13 cellular contexts compared by ENCODE assay signal in genomic region chr10:71339796-71340589, GRCh38. TPM values are rescaled to one million over a fixed set of nuclear protein-coding genes. Genes with fewer than 3 reads are reported as not detected.
A peak's percentile ranks its signal among the peaks of the same experiment; 100 is the strongest.
DNase-seq lines count a peak whose midpoint lies in the region; ATAC-seq and TF ChIP-seq lines count a peak whose summit lies in the region.
"Had no signal": no experiment of that assay in that cellular context is flagged by ENCODE, and none has a peak within 500 bp of the region (broad histone marks: within the 10 kb centered on the region; RNA-seq: fewer than 3 reads in every experiment).

No MANE protein-coding gene starts in this region.

- peaks cover 70% of the 10 kb centered on the region for H3F3A ChIP-seq in PC-9 (ENCODE audit: insufficient read depth, low read depth)

- no peaks in the 10 kb centered on the region for H3K9me3 ChIP-seq in HCT116 (ENCODE audit: control insufficient read depth in 1 of 2, insufficient read depth in 1 of 2, low read depth in 1 of 2, low read length in 2 of 2)
- no peaks in the 10 kb centered on the region; the same call in 1 of the 2 replicates for H3K9me3 ChIP-seq in PC-9 (ENCODE audit: insufficient read depth, low read depth)
- no peaks in the 10 kb centered on the region for H3K9me3 ChIP-seq in stomach

- H3K79me2 ChIP-seq in HCT116 (ENCODE audit: insufficient read depth, low read length) (no peaks in the 10 kb centered on the region), PC-9 (ENCODE audit: low read depth) (peaks cover 19% of the 10 kb centered on the region)

- no peak overlapping the region for H3K4me3 Mint-ChIP-seq in T-cell
- H3K4me3 Mint-ChIP-seq: natural killer cell had no signal

- no peaks in the 10 kb centered on the region for H4K20me1 ChIP-seq in HCT116 (ENCODE audit: insufficient read depth)
- no peaks in the 10 kb centered on the region for H4K20me1 ChIP-seq in PC-9 (ENCODE audit: insufficient read depth)

- DNase-seq in HCT116 (ENCODE audit: low read depth, low spot score): peak; percentile 33
- DNase-seq in PC-9: peak; percentile 97 to 100
- DNase-seq in stomach: peak; percentile 70
- DNase-seq in posterior vena cava (ENCODE audit: low spot score): no peak
- DNase-seq in putamen (ENCODE audit: low spot score): no peak
- no peak for DNase-seq in T-cell
- DNase-seq: CD4-positive, CD25-positive, alpha-beta regulatory T cell; natural killer cell; NCI-H345; substantia nigra; T-helper 9 cell had no signal

- intact Hi-C loops in HCT116 (cut with micrococcal nuclease): no loop called here
- intact Hi-C loops in PC-9 (cut with micrococcal nuclease; ENCODE audit: unreplicated experiment): loop anchor here (1.0 to 5.0 kb wide), 4 partner anchors 9 to 532 kb away; no protein-coding TSS in a partner anchor
- intact Hi-C loops in stomach (cut with DNase I; ENCODE audit: low total_unique reads): no loop called here
- intact Hi-C loops in posterior vena cava (cut with DNase I): loop anchor here in 1 of 2 donors (10.0 kb wide), 1 partner anchor 235 kb away; no protein-coding TSS in a partner anchor

- CTCF ChIA-PET in HCT116 (lab: Charles Lee): interaction anchor here (1.5 kb wide), 1 partner anchor 29 kb away, joined by 4 read pairs; no protein-coding TSS in a partner anchor
- CTCF ChIA-PET in PC-9 (lab: Charles Lee): interaction anchor here (0.6 to 2.4 kb wide), 4 partner anchors 20 to 367 kb away, joined by 4 to 9 read pairs (median 4); partner anchors contain the start of gene SLC29A3
- CTCF ChIA-PET in T-cell (lab: Charles Lee): no interaction called here

- peak overlapping the region in 1 of 2 experiments; percentile 40; a peak in 2 of 4 replicates for H3K4me3 ChIP-seq in HCT116 (replicated peaks in 1 of 2; ENCODE audit: low read depth in 1 of 2, low read length in 2 of 2)
- H3K4me3 ChIP-seq in PC-9: no peak overlapping the region
- no peak overlapping the region for H3K4me3 ChIP-seq in stomach

- peak overlapping the region; percentile 77 for H3K4me2 ChIP-seq in HCT116 (ENCODE audit: low read length)
- peak overlapping the region; percentile 68 for H3K4me2 ChIP-seq in PC-9

- POLR2A ChIA-PET in HCT116 (lab: Charles Lee): no interaction called here
- POLR2A ChIA-PET in PC-9 (lab: Charles Lee; ENCODE audit: unreplicated experiment): interaction anchor here (0.6 to 1.0 kb wide), 10 partner anchors 9 to 1022 kb away, joined by 3 to 16 read pairs (median 4); partner anchors contain the start of gene SLC29A3
- POLR2A ChIA-PET in T-cell (lab: Charles Lee): interaction anchor here in 1 of 2 donors (0.6 kb wide), 1 partner anchor 41 kb away, joined by 3 read pairs; no protein-coding TSS in a partner anchor

- TF ChIP-seq POLR2A in HCT116 (IDR thresholded peaks at IDR 0.05; ENCODE audit: borderline replicate concordance, extremely low read depth, insufficient read depth, insufficient read length): no peak
- TF ChIP-seq POLR2A in stomach (IDR thresholded peaks at IDR 0.05): no peak

- no peaks in the 10 kb centered on the region for H3K9me3 Mint-ChIP-seq in T-cell
- H3K9me3 Mint-ChIP-seq: activated T-helper 2 cell treated with anti-CD3 and anti-CD28 coated beads, Interferon-gamma antibody, Interleukin-2, Interleukin-4, amounts not matched to agents 10 μg/mL and 5 μg/mL and 100 μg/mL, durations not matched to agents 14 hours and 24 hours and 36 hours; CD4-positive, CD25-positive, alpha-beta regulatory T cell; natural killer cell had no signal

- no TSS peak for BruUV-seq in HCT116 (replicated peaks; lab: Mats Ljungman, UMichigan)
- BruUV-seq in PC-9 (replicated peaks; lab: Mats Ljungman, UMichigan): no TSS peak

- TF ChIP-seq RAD21 in HCT116 (IDR thresholded peaks at IDR 0.05; ENCODE audit: low read depth): no peak

- H3K36me3 Mint-ChIP-seq in T-cell: peaks cover 25% of the 10 kb centered on the region
- H3K36me3 Mint-ChIP-seq: natural killer cell had no signal

- H2AFZ ChIP-seq in HCT116 (ENCODE audit: low read depth, low read length, poor library complexity, severe bottlenecking): no peak overlapping the region
- H2AFZ ChIP-seq in PC-9: no peak overlapping the region

- H3K4me1 ChIP-seq in HCT116 (ENCODE audit: control insufficient read depth in 1 of 2, insufficient read depth in 2 of 2, low read length in 2 of 2): peaks cover 22 to 32% of the 10 kb centered on the region in 2 experiments
- H3K4me1 ChIP-seq in PC-9 (replicated peaks; ENCODE audit: insufficient read depth): peaks cover 97% of the 10 kb centered on the region
- peaks cover 25 to 86% (median 43%) of the 10 kb centered on the region in 4 donors for H3K4me1 ChIP-seq in stomach

- H3K9me2 ChIP-seq in HCT116 (ENCODE audit: insufficient read depth) (no peaks in the 10 kb centered on the region), PC-9 (ENCODE audit: insufficient read depth) (no peaks in the 10 kb centered on the region)

- no peaks in the 10 kb centered on the region for H3K27me3 ChIP-seq in HCT116 (ENCODE audit: insufficient read depth, low read length)
- H3K27me3 ChIP-seq in PC-9 (ENCODE audit: insufficient read depth, low read depth): no peaks in the 10 kb centered on the region
- no peaks in the 10 kb centered on the region for H3K27me3 ChIP-seq in stomach

- 63 to 79% (median 73%) methylated on average over 10 of the region's 10 CpGs for WGBS in stomach, 5 donors

- TF ChIP-seq CTCF in HCT116 (IDR thresholded peaks at IDR 0.05 in 2 of 3, conservative IDR thresholded peaks at IDR 0.05 in 1 of 3; ENCODE audit: borderline replicate concordance in 1 of 3, insufficient read depth in 1 of 3, low read depth in 2 of 3, low read length in 2 of 3) (no peak), PC-9 (conservative IDR thresholded peaks at IDR 0.05) (no peak), stomach (IDR thresholded peaks at IDR 0.05) (no peak)

- H3K36me3 ChIP-seq in HCT116 (ENCODE audit: control insufficient read depth in 1 of 2, insufficient read depth in 2 of 2, low read length in 2 of 2): no peaks in the 10 kb centered on the region
- no peaks in the 10 kb centered on the region for H3K36me3 ChIP-seq in PC-9 (ENCODE audit: low read depth)
- peaks cover 0 to 41% (median 26%) of the 10 kb centered on the region in 4 donors for H3K36me3 ChIP-seq in stomach

- ATAC-seq in HCT116 (peak; percentile 87), esophagus mucosa (peak; percentile 73), T-cell (replicated peaks in 1 of 4) (no peak)
- ATAC-seq: natural killer cell had no signal

- peak overlapping the region; percentile 51 for H3K27ac ChIP-seq in HCT116 (ENCODE audit: low read depth, low read length)
- H3K27ac ChIP-seq in PC-9: peak overlapping the region; percentile 72
- H3K27ac ChIP-seq in stomach: peak overlapping the region; percentile 36 to 82 (median 62)

- H3K4me1 Mint-ChIP-seq in T-cell: peaks cover 0 to 8% (median 0%) of the 10 kb centered on the region in 3 donors

- H3K27me3 Mint-ChIP-seq in T-cell: no peaks in the 10 kb centered on the region
- H3K27me3 Mint-ChIP-seq: CD4-positive, CD25-positive, alpha-beta regulatory T cell had no signal

- peak overlapping the region in 1 of 2 donors; percentile 36 for H3K27ac Mint-ChIP-seq in T-cell
- H3K27ac Mint-ChIP-seq: activated T-helper 2 cell treated with anti-CD3 and anti-CD28 coated beads, Interferon-gamma antibody, Interleukin-2, Interleukin-4, amounts not matched to agents 10 μg/mL and 5 μg/mL and 100 μg/mL, durations not matched to agents 14 hours and 24 hours and 36 hours; CD4-positive, CD25-positive, alpha-beta regulatory T cell; natural killer cell had no signal

- RAD21 ChIA-PET in HCT116 (lab: Charles Lee; ENCODE audit: low non-redundant PET in 1 of 2, low total read pairs in 2 of 2, uncharacterized antibody in 2 of 2, unreplicated experiment in 2 of 2): no interaction called here

- H3K9ac ChIP-seq in HCT116 (ENCODE audit: low read length): peak overlapping the region; percentile 33

- no peak for TF ChIP-seq EP300 in stomach (IDR thresholded peaks at IDR 0.05)

TF ChIP-seq in HCT116, 20 proteins besides CTCF, POLR2A, EP300 and RAD21:
- TF ChIP-seq SP1 (IDR thresholded peaks at IDR 0.05; ENCODE audit: low read depth) (peak; percentile 59), EZH2phosphoT487 (IDR thresholded peaks at IDR 0.05; ENCODE audit: borderline replicate concordance) (no peak), MAX (IDR thresholded peaks at IDR 0.05) (peak; percentile 48), ELF1 (IDR thresholded peaks at IDR 0.05; ENCODE audit: borderline replicate concordance, low read depth) (no peak), POLR2AphosphoS5 (IDR thresholded peaks at IDR 0.05; ENCODE audit: low read depth, low read length) (no peak), ATF3 (IDR thresholded peaks at IDR 0.05) (no peak), EZH2 (IDR thresholded peaks at IDR 0.05) (no peak), CBX3 (IDR thresholded peaks at IDR 0.05; ENCODE audit: low read depth) (peak; percentile 67), JUND (IDR thresholded peaks at IDR 0.05) (peak; percentile 66), FOSL1 (IDR thresholded peaks at IDR 0.05; ENCODE audit: low read depth) (peak; percentile 68), ZFX (IDR thresholded peaks at IDR 0.05) (no peak), SIN3A (IDR thresholded peaks at IDR 0.05; ENCODE audit: low read depth) (no peak)

RNA-seq across cellular contexts. Expression of gene SLC29A3, which starts 20.9 kb away (rescaled TPM):
- 5.9 TPM for total RNA-seq in HCT116 (2021; ENCODE audit: unreplicated experiment)
- 5.5 and 6.5 TPM in 2 replicates for polyA plus RNA-seq in HCT116 (2012)
- total RNA-seq in PC-9 (2021): 24.1 and 35.7 TPM in 2 replicates
- 0.92 TPM for total RNA-seq in esophagus mucosa
- 10 to 100 TPM in 1 of 5 donors, 1 to 10 TPM in 2, not detected in 2; 2.8 to 23.7 (median 6.4) TPM for total RNA-seq in stomach
- polyA plus RNA-seq in stomach: 1 to 10 TPM; 2.9 to 4.8 (median 3.7) TPM
- total RNA-seq in posterior vena cava: 1 to 10 TPM; 3.5 to 6.2 TPM
- total RNA-seq in T-cell: 1 to 10 TPM; 3.3 to 8.8 (median 6.5) TPM

RNA-seq across cellular contexts. Expression of gene CDH23, which starts 56.7 kb away (rescaled TPM):
- not detected for total RNA-seq in HCT116 (2021; ENCODE audit: unreplicated experiment)
- polyA plus RNA-seq in HCT116 (2012): 0.04 and 0.16 TPM in 2 replicates
- total RNA-seq in PC-9 (2021): 7.8 and 13.3 TPM in 2 replicates
- total RNA-seq in esophagus mucosa: 1.3 TPM
- 1 to 10 TPM; 1.7 to 8.2 (median 4.0) TPM for total RNA-seq in stomach
- under 1 TPM; 0.31 to 0.53 (median 0.37) TPM for polyA plus RNA-seq in stomach
- 10 to 100 TPM; 24.5 to 43.0 TPM for total RNA-seq in posterior vena cava
- total RNA-seq in T-cell: 10 to 100 TPM in 1 of 5 donors, 1 to 10 TPM in 4; 2.6 to 21.4 (median 3.0) TPM

Comparison
In these comparisons a context has a peak if more than half of its experiments do, and no peak if none do; other contexts are left out.
1. ATAC-seq: peak in HCT116 (single experiment) and esophagus mucosa (single experiment); none in T-cell (0 of 4).
2. DNase-seq: peak in HCT116 (single experiment), PC-9 (2 of 2) and stomach (single experiment); none in posterior vena cava (single experiment), putamen (single experiment) and T-cell (0 of 34).
3. CTCF ChIA-PET loops: an anchor here in HCT116 (1.5 kb wide) and PC-9 (0.6 to 2.4 kb wide); none called in T-cell.
4. Peak in every context shown above with its lines, with median percentiles within 50 percentile points of each other: H3K27ac ChIP-seq.